1 cellular context compared by ENCODE assay signal in genomic region chr16:85237817-85238216, GRCh38.
TF ChIP-seq lines count a peak whose summit lies in the region.

No MANE protein-coding gene starts in this region.

TF ChIP-seq in WTC11, 78 proteins besides CTCF, POLR2A, EP300 and RAD21 (continued from another document):
- TF ChIP-seq EMX1 (CRISPR knock-in tag; IDR thresholded peaks at IDR 0.05) = no peak
- no peak for TF ChIP-seq TEAD4 (CRISPR knock-in tag; IDR thresholded peaks at IDR 0.05)
- TF ChIP-seq IRF2 (CRISPR knock-in tag; IDR thresholded peaks at IDR 0.05; ENCODE audit: borderline replicate concordance, low read depth) = no peak
- TF ChIP-seq CREB1 (CRISPR knock-in tag; IDR thresholded peaks at IDR 0.05) = no peak
- TF ChIP-seq ZNF232 (CRISPR knock-in tag; IDR thresholded peaks at IDR 0.05) = no peak
- TF ChIP-seq, protein P1, sequence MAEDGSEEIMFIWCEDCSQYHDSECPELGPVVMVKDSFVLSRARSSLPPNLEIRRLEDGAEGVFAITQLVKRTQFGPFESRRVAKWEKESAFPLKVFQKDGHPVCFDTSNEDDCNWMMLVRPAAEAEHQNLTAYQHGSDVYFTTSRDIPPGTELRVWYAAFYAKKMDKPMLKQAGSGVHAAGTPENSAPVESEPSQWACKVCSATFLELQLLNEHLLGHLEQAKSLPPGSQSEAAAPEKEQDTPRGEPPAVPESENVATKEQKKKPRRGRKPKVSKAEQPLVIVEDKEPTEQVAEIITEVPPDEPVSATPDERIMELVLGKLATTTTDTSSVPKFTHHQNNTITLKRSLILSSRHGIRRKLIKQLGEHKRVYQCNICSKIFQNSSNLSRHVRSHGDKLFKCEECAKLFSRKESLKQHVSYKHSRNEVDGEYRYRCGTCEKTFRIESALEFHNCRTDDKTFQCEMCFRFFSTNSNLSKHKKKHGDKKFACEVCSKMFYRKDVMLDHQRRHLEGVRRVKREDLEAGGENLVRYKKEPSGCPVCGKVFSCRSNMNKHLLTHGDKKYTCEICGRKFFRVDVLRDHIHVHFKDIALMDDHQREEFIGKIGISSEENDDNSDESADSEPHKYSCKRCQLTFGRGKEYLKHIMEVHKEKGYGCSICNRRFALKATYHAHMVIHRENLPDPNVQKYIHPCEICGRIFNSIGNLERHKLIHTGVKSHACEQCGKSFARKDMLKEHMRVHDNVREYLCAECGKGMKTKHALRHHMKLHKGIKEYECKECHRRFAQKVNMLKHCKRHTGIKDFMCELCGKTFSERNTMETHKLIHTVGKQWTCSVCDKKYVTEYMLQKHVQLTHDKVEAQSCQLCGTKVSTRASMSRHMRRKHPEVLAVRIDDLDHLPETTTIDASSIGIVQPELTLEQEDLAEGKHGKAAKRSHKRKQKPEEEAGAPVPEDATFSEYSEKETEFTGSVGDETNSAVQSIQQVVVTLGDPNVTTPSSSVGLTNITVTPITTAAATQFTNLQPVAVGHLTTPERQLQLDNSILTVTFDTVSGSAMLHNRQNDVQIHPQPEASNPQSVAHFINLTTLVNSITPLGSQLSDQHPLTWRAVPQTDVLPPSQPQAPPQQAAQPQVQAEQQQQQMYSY (CRISPR knock-in tag; IDR thresholded peaks at IDR 0.05) = no peak
- TF ChIP-seq RELA (CRISPR knock-in tag; IDR thresholded peaks at IDR 0.05; ENCODE audit: borderline replicate concordance) = no peak
